6 cellular contexts compared by ENCODE assay signal in the genomic region with DNA sequence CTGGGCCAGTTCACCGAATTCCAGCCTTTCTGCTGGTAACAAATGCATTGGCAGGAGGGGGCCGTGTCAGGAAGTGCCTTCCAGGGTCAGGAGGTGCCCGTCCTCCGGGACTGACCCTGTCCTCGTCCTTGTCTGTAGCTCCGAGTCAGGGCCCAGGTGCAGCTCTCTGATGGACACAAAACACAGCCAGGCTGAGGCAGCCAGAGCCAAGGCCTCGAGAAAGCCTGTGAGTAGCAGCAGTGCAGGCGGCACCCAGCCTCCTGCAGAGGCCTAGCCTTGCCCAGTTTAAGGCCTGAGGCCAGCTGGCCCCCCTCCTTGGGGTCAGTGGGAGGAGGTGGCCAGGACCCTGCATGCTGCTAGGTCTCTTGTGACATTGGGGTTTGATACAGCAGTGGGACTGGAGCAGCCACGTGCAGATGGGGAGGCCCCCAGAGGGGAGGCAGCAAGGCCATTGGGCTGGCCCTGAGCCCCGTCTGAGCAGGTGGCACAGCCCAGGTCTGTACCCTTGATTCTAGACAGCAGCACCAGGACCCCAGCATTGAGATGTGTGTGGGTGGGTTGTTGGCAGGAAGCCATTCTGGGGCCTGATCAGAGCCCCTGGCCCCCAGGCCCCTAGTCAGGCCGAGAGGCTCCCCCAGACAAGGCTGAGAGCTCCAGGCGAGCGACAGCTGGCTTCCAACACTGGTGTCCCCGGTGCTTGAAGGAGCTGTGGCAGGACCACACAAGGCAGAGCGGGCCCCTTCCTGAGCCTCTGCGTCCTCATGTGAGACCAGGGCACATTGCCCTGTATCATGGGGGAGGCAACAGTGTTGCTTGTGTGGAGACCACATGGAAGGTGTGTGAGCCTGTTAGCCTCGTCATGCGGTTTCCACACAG.
DNase-seq lines count a peak whose midpoint lies in the region; ATAC-seq, FAIRE-seq and TF ChIP-seq lines count a peak whose summit lies in the region.
"Not testable (repeated sequence)": the region's sequence is repeated elsewhere in the genome, so short reads cannot be mapped to it uniquely, and the experiment has no call there.

No MANE protein-coding gene starts in this region.

- not testable (repeated sequence) for H3K9me3 ChIP-seq in HepG2 (ENCODE audit: low read length); neuronal stem cell (replicated peaks in 1 of 2; ENCODE audit: control insufficient read depth in 2 of 2, insufficient read depth in 1 of 2, low read depth in 1 of 2, low read length in 2 of 2)

- WGBS in HepG2 (ENCODE audit: low lambda C conversion rate), result no CpG with 5 or more reads among the region's 18 CpGs
- WGBS in neuronal stem cell (ENCODE audit: extremely low coverage in 2 of 2, insufficient read length in 2 of 2, insufficient replicate concordance in 1 of 2), 2 donors, result no CpG with 5 or more reads among the region's 18 CpGs

- H2BK15ac ChIP-seq in neuronal stem cell (ENCODE audit: low read length), result not testable (repeated sequence)

- TF ChIP-seq RAD21 in HepG2 (CRISPR knock-in tag; IDR thresholded peaks at IDR 0.05), result not testable (repeated sequence)

- not testable (repeated sequence) for H2BK120ac ChIP-seq in neuronal stem cell (ENCODE audit: low read depth, low read length)

- H3K79me2 ChIP-seq in HepG2 (ENCODE audit: insufficient read depth, low read length), result not testable (repeated sequence)

- not testable (repeated sequence) for H4K8ac ChIP-seq in neuronal stem cell (ENCODE audit: low read depth, low read length)

- TF ChIP-seq CTCF in bronchial epithelial cell (IDR thresholded peaks at IDR 0.05; ENCODE audit: insufficient read depth, low read length, severe bottlenecking); HepG2 (CRISPR knock-in tag; IDR thresholded peaks at IDR 0.05): not testable (repeated sequence)

- intact Hi-C loops in HepG2 (cut with micrococcal nuclease; ENCODE audit: unreplicated experiment), result not testable (repeated sequence)

- POLR2A ChIA-PET in HepG2 (lab: Yijun Ruan, JAX), result not testable (repeated sequence)

- H3K14ac ChIP-seq in neuronal stem cell (ENCODE audit: low read length), result not testable (repeated sequence)

- H3K23ac ChIP-seq in neuronal stem cell (ENCODE audit: low read depth, low read length, poor library complexity), result not testable (repeated sequence)

- peak; percentile 32 for FAIRE-seq in bronchial epithelial cell (lab: Jason Lieb, UNC)
- not testable (repeated sequence) for FAIRE-seq in HepG2 (lab: Jason Lieb, UNC)
- peak; percentile 66 for FAIRE-seq in urothelium cell line (lab: Jason Lieb, UNC)

- H3K4me2 ChIP-seq in HepG2 (ENCODE audit: low read depth, low read length), result not testable (repeated sequence)
- H3K4me2 ChIP-seq in neuronal stem cell (ENCODE audit: insufficient read depth, low read length, poor library complexity, severe bottlenecking), result peak overlapping the region; percentile 2

- H3K18ac ChIP-seq in neuronal stem cell (ENCODE audit: low read length), result not testable (repeated sequence)

- not testable (repeated sequence) for TF ChIP-seq EP300 in HepG2 (IDR thresholded peaks at IDR 0.05; ENCODE audit: low read depth in 2 of 2, low read length in 2 of 2); HepG2 (CRISPR knock-in tag; IDR thresholded peaks at IDR 0.05; ENCODE audit: borderline replicate concordance)

- H2BK5ac ChIP-seq in neuronal stem cell (ENCODE audit: low read length), result not testable (repeated sequence)

- DNase-seq in H7, result peak; percentile 11
- not testable (repeated sequence) for DNase-seq in bronchial epithelial cell (ENCODE audit: low read depth); HepG2 (ENCODE audit: low spot score); neuronal stem cell (ENCODE audit: low spot score); urothelium cell line (ENCODE audit: low spot score)
- peak; percentile 38 for DNase-seq in ecto neural progenitor cell (ENCODE audit: low spot score)

- not testable (repeated sequence) for H2BK12ac ChIP-seq in neuronal stem cell (ENCODE audit: low read length)

- not testable (repeated sequence) for H3K4me3 ChIP-seq in H7 (ENCODE audit: insufficient read depth, low read depth, low read length); bronchial epithelial cell (ENCODE audit: low read depth, low read length); HepG2 (replicated peaks in 1 of 3; ENCODE audit: insufficient read depth in 1 of 3, low read depth in 2 of 3, low read length in 3 of 3); neuronal stem cell (ENCODE audit: low read length in 2 of 2)

- H4K91ac ChIP-seq in neuronal stem cell (ENCODE audit: low read depth, low read length, poor library complexity), result not testable (repeated sequence)

- not testable (repeated sequence) for H3K79me1 ChIP-seq in neuronal stem cell (ENCODE audit: low read depth, low read length)

- H2AFZ ChIP-seq in HepG2 (ENCODE audit: low read length), result not testable (repeated sequence)
- peak overlapping the region; percentile 61 for H2AFZ ChIP-seq in neuronal stem cell (ENCODE audit: low read length)

- not testable (repeated sequence) for H4K20me1 ChIP-seq in HepG2 (ENCODE audit: insufficient read depth, low read length)

- ATAC-seq in HepG2, result peak; percentile 12

- not testable (repeated sequence) for BruUV-seq in HepG2 (replicated peaks; lab: Mats Ljungman, UMichigan)

- H3K4me1 ChIP-seq in HepG2 (ENCODE audit: insufficient read depth, low read length); neuronal stem cell (ENCODE audit: control insufficient read depth in 2 of 2, insufficient read depth in 1 of 2, low read depth in 1 of 2, low read length in 2 of 2): not testable (repeated sequence)

- not testable (repeated sequence) for H3K9ac ChIP-seq in HepG2 (ENCODE audit: insufficient read depth, low read depth, low read length); neuronal stem cell (ENCODE audit: low read depth, low read length, poor library complexity)

- not testable (repeated sequence) for H3K27ac ChIP-seq in HepG2 (ENCODE audit: extremely low read length, insufficient read depth, low read length); neuronal stem cell (replicated peaks; ENCODE audit: low read length)

- H3K36me3 ChIP-seq in H7 (replicated peaks; ENCODE audit: control insufficient read depth, insufficient read depth, low read length); bronchial epithelial cell (ENCODE audit: control insufficient read depth, insufficient read depth, low read length); HepG2 (replicated peaks in 1 of 2; ENCODE audit: control insufficient read depth in 1 of 2, insufficient read depth in 2 of 2, low read length in 2 of 2); neuronal stem cell (replicated peaks in 1 of 2; ENCODE audit: control insufficient read depth in 2 of 2, insufficient read depth in 2 of 2, low read length in 2 of 2): not testable (repeated sequence)

- in situ Hi-C loops in HepG2 (cut with HindIII; ENCODE audit: extremely low pct_ligation_motif_present, low pct_unique_long_range_greater_than_20kb), result not testable (repeated sequence)

- CTCF ChIA-PET in HepG2 (lab: Yijun Ruan, JAX; ENCODE audit: low intra/inter-chr PET ratio, low total read pairs), result not testable (repeated sequence)

- H3K27me3 ChIP-seq in H7 (ENCODE audit: control insufficient read depth, insufficient read depth, low read length); bronchial epithelial cell (ENCODE audit: control insufficient read depth, insufficient read depth, low read length); HepG2 (ENCODE audit: control insufficient read depth in 1 of 2, insufficient read depth in 2 of 2, low read length in 2 of 2); neuronal stem cell (ENCODE audit: control insufficient read depth in 3 of 3, insufficient read depth in 3 of 3, low read depth in 1 of 3, low read length in 3 of 3): not testable (repeated sequence)

- not testable (repeated sequence) for TF ChIP-seq POLR2A in HepG2 (IDR thresholded peaks at IDR 0.05; ENCODE audit: insufficient read depth in 1 of 2, low read depth in 2 of 2, low read length in 2 of 2)

- H2AK5ac ChIP-seq in neuronal stem cell (ENCODE audit: low read depth, low read length), result not testable (repeated sequence)

- H3K4ac ChIP-seq in neuronal stem cell (ENCODE audit: low read length), result not testable (repeated sequence)
